In genomic region chr1:167617100-167617949, GRCh38 we compare ENCODE assay signal across 8 cellular contexts. TPM values are rescaled to one million over a fixed set of nuclear protein-coding genes. Genes with fewer than 3 reads are reported as not detected.
DNase-seq lines count a peak whose midpoint lies in the region; ATAC-seq and TF ChIP-seq lines count a peak whose summit lies in the region.

No MANE protein-coding gene starts in this region.

- H3K27me3 ChIP-seq in Peyer's patch: no peaks in the 10 kb centered on the region

- H3K27ac Mint-ChIP-seq in effector memory CD8-positive, alpha-beta T cell: peak overlapping the region; percentile 79 to 82
- peak overlapping the region; percentile 81 to 99 (median 91) for H3K27ac Mint-ChIP-seq in naive thymus-derived CD8-positive, alpha-beta T cell

- POLR2A ChIA-PET in naive thymus-derived CD8-positive, alpha-beta T cell (lab: Charles Lee): interaction anchor here (0.7 to 8.4 kb wide), 9 partner anchors 9 to 112 kb away, joined by 3 to 276 read pairs (median 3); partner anchors contain the start of gene RCSD1

- ATAC-seq in GM18505 (IDR thresholded peaks at IDR 0.05; ENCODE audit: unreplicated experiment) (peak; percentile 73), HG02642 (IDR thresholded peaks at IDR 0.05; ENCODE audit: poor library complexity, unreplicated experiment) (peak; percentile 82)
- ATAC-seq in effector memory CD8-positive, alpha-beta T cell (replicated peaks): peak; percentile 79
- ATAC-seq in naive thymus-derived CD8-positive, alpha-beta T cell: peak; percentile 57 to 80

- TF ChIP-seq POLR2A in GM18505 (IDR thresholded peaks at IDR 0.05; ENCODE audit: borderline replicate concordance, extremely low read depth, insufficient read depth, insufficient read length) (peak; percentile 66), Peyer's patch (IDR thresholded peaks at IDR 0.05) (no peak)

- peaks cover 30 to 46% of the 10 kb centered on the region in 2 donors for H3K4me1 Mint-ChIP-seq in effector memory CD8-positive, alpha-beta T cell (ENCODE audit: low read depth in 2 of 2)
- H3K4me1 Mint-ChIP-seq in naive thymus-derived CD8-positive, alpha-beta T cell: peaks cover 48 to 86% (median 66%) of the 10 kb centered on the region in 4 donors

- peak overlapping the region; percentile 54 to 85 (median 79) for H3K27ac ChIP-seq in Peyer's patch

- no peaks in the 10 kb centered on the region for H3K9me3 Mint-ChIP-seq in effector memory CD8-positive, alpha-beta T cell
- H3K9me3 Mint-ChIP-seq in naive thymus-derived CD8-positive, alpha-beta T cell: no peaks in the 10 kb centered on the region

- H3K4me3 Mint-ChIP-seq in effector memory CD8-positive, alpha-beta T cell: peak overlapping the region; percentile 56 to 66
- H3K4me3 Mint-ChIP-seq in naive thymus-derived CD8-positive, alpha-beta T cell: peak overlapping the region; percentile 47 to 85 (median 79)

- DNase-seq in Peyer's patch (peak in 2 of 3 donors; percentile 88 to 91), amniotic stem cell (lab: John Stamatoyannopoulos, UW) (no peak), NCI-H146 (lab: John Stamatoyannopoulos, UW) (no peak), NCI-H1436 (lab: John Stamatoyannopoulos, UW) (no peak)
- DNase-seq in effector memory CD8-positive, alpha-beta T cell: no peak
- peak in 3 of 10 donors; percentile 14 to 68 (median 49) for DNase-seq in naive thymus-derived CD8-positive, alpha-beta T cell

- no peaks in the 10 kb centered on the region for H3K9me3 ChIP-seq in Peyer's patch

- H3K27me3 Mint-ChIP-seq in effector memory CD8-positive, alpha-beta T cell: no peaks in the 10 kb centered on the region
- no peaks in the 10 kb centered on the region for H3K27me3 Mint-ChIP-seq in naive thymus-derived CD8-positive, alpha-beta T cell

- no peaks in the 10 kb centered on the region for H3K36me3 ChIP-seq in Peyer's patch

- no peaks in the 10 kb centered on the region for H3K36me3 Mint-ChIP-seq in effector memory CD8-positive, alpha-beta T cell (ENCODE audit: insufficient read depth)
- H3K36me3 Mint-ChIP-seq in naive thymus-derived CD8-positive, alpha-beta T cell: no peaks in the 10 kb centered on the region

- H3K4me1 ChIP-seq in Peyer's patch: peaks cover 0 to 19% (median 18%) of the 10 kb centered on the region in 4 donors

- TF ChIP-seq CTCF in Peyer's patch (IDR thresholded peaks at IDR 0.05): no peak

- H3K4me3 ChIP-seq in Peyer's patch: peak overlapping the region; percentile 6 to 31 (median 16)

RNA-seq across cellular contexts. Expression of gene RCSD1, which starts 12.7 kb away (rescaled TPM):
- 10 to 100 TPM in 3 of 4 donors, 1 to 10 TPM in 1; 6.7 to 95.7 (median 11.5) TPM for total RNA-seq in Peyer's patch
- total RNA-seq in naive thymus-derived CD8-positive, alpha-beta T cell: 100 to 1,000 TPM; 149 to 156 TPM
- 100 to 1,000 TPM; 121 to 132 (median 124) TPM for polyA plus RNA-seq in naive thymus-derived CD8-positive, alpha-beta T cell

Comparison
In these comparisons a context has a peak if more than half of its experiments do, and no peak if none do; other contexts are left out.
1. DNase-seq: peak in Peyer's patch (2 of 3); none in effector memory CD8-positive, alpha-beta T cell (0 of 3), amniotic stem cell (single experiment), NCI-H146 (single experiment) and NCI-H1436 (single experiment).
2. Peak in every context shown above with its lines, with median percentiles within 50 percentile points of each other: ATAC-seq.